In the genomic region with DNA sequence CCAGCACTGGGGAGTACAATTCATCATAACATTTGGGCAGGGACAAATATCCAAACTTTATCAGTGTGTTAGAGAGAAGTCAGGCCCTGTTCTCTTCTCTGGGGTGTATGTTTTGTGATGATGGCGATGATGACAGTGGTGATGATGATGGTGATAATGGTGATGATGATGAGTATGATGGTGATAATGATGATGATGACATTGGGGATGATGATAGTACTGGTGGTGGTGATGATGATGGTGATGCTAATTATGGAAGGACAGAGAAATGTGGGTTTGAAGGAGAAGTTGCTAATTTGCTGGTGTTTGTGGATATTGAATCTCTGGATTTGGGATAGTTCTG, we compare ENCODE assay signal across 24 cellular contexts.
A peak's percentile ranks its signal among the peaks of the same experiment; 100 is the strongest.
DNase-seq lines count a peak whose midpoint lies in the region; ATAC-seq and TF ChIP-seq lines count a peak whose summit lies in the region.
"Had no signal": no experiment of that assay in that cellular context is flagged by ENCODE, and none has a peak within 500 bp of the region (broad histone marks: within the 10 kb centered on the region; RNA-seq: fewer than 3 reads in every experiment).

No MANE protein-coding gene starts in this region.

- no peak for ATAC-seq in naive thymus-derived CD8-positive, alpha-beta T cell
- ATAC-seq: lower lobe of right lung, mucosa of descending colon had no signal

- H3K4me1 Mint-ChIP-seq in activated CD4-positive, alpha-beta T cell treated with anti-CD3 and anti-CD28 coated beads, Interleukin-2, amount 10 ng/mL, durations not matched to agents 24 days and 14 days, result peaks cover 19% of the 10 kb centered on the region
- peaks cover 38% of the 10 kb centered on the region for H3K4me1 Mint-ChIP-seq in activated naive CD8-positive, alpha-beta T cell (ENCODE audit: low read depth)
- peaks cover 21 to 63% (median 43%) of the 10 kb centered on the region in 4 donors for H3K4me1 Mint-ChIP-seq in naive thymus-derived CD8-positive, alpha-beta T cell

- no peaks in the 10 kb centered on the region for H3K9me3 ChIP-seq in HEK293 (ENCODE audit: control insufficient read depth, insufficient read depth, low read depth, low read length)
- H3K9me3 ChIP-seq: lower lobe of right lung, mucosa of descending colon, sigmoid colon, SJCRH30, upper lobe of left lung had no signal

- H3K27ac ChIP-seq in HEK293 (ENCODE audit: extremely low read depth, low read depth, low read length), result no peak overlapping the region
- H3K27ac ChIP-seq: HL-60, lower lobe of right lung, SJCRH30, upper lobe of left lung had no signal

- POLR2A ChIA-PET in HEK293 (lab: Yijun Ruan, JAX), result interaction anchor here (0.6 kb wide), 1 partner anchor 167 kb away, joined by 4 read pairs; no protein-coding TSS in a partner anchor
- POLR2A ChIA-PET in naive thymus-derived CD8-positive, alpha-beta T cell (lab: Charles Lee), result no interaction called here

- peaks cover 5% of the 10 kb centered on the region for H3K27me3 Mint-ChIP-seq in activated CD4-positive, alpha-beta T cell treated with anti-CD3 and anti-CD28 coated beads, Interleukin-2, amount 10 ng/mL, durations not matched to agents 24 days and 14 days
- H3K27me3 Mint-ChIP-seq in activated naive CD8-positive, alpha-beta T cell, result no peaks in the 10 kb centered on the region
- no peaks in the 10 kb centered on the region for H3K27me3 Mint-ChIP-seq in naive thymus-derived CD8-positive, alpha-beta T cell
- H3K27me3 Mint-ChIP-seq: B cell, T-cell had no signal

- H3K36me3 Mint-ChIP-seq in activated CD4-positive, alpha-beta T cell treated with anti-CD3 and anti-CD28 coated beads, Interleukin-2, amount 10 ng/mL, durations not matched to agents 24 days and 14 days (ENCODE audit: low read depth), result peaks cover 3% of the 10 kb centered on the region
- peaks cover 7% of the 10 kb centered on the region for H3K36me3 Mint-ChIP-seq in activated naive CD8-positive, alpha-beta T cell
- H3K36me3 Mint-ChIP-seq in naive thymus-derived CD8-positive, alpha-beta T cell, result peaks cover 4 to 6% (median 5%) of the 10 kb centered on the region in 3 donors

- no peak overlapping the region for H3K4me3 ChIP-seq in HEK293 (ENCODE audit: low read depth, low read length)
- H3K4me3 ChIP-seq: GM12878, lower lobe of right lung, mucosa of descending colon, sigmoid colon, SJCRH30, upper lobe of left lung had no signal

- intact Hi-C loops in activated CD4-positive, alpha-beta T cell treated with anti-CD3 and anti-CD28 coated beads, Interleukin-2, amount 10 ng/mL, durations not matched to agents 24 days and 14 days (cut with micrococcal nuclease), result loop anchor here (1.0 to 5.0 kb wide), 2 partner anchors 61 to 222 kb away; no protein-coding TSS in a partner anchor

- CTCF ChIA-PET in HEK293 (lab: Yijun Ruan, JAX), result interaction anchor here (2.0 kb wide), 1 partner anchor 243 kb away, joined by 8 read pairs; no protein-coding TSS in a partner anchor

- H3K27ac Mint-ChIP-seq in activated CD4-positive, alpha-beta T cell treated with anti-CD3 and anti-CD28 coated beads, Interleukin-2, amount 10 ng/mL, durations not matched to agents 24 days and 14 days, result peak overlapping the region; percentile 0
- peak overlapping the region; percentile 17 for H3K27ac Mint-ChIP-seq in activated naive CD8-positive, alpha-beta T cell
- H3K27ac Mint-ChIP-seq in naive thymus-derived CD8-positive, alpha-beta T cell, result peak overlapping the region in 8 of 10 donors; percentile 0 to 32 (median 3)
- H3K27ac Mint-ChIP-seq: B cell had no signal

- TF ChIP-seq CTCF in HEK293 (tag by site-specific recombination; IDR thresholded peaks at IDR 0.05), result no peak

- no peaks in the 10 kb centered on the region for H3K4me1 ChIP-seq in HEK293 (ENCODE audit: control insufficient read depth, insufficient read depth, low read length)
- H3K4me1 ChIP-seq: SJCRH30 had no signal

- H3K36me3 ChIP-seq in HEK293 (ENCODE audit: control insufficient read depth in 2 of 2, insufficient read depth in 1 of 2, low read length in 2 of 2), result no peaks in the 10 kb centered on the region
- H3K36me3 ChIP-seq: lower lobe of right lung, sigmoid colon, SJCRH30, upper lobe of left lung had no signal

- peaks cover 11% of the 10 kb centered on the region for H3K9me3 Mint-ChIP-seq in activated CD4-positive, alpha-beta T cell treated with anti-CD3 and anti-CD28 coated beads, Interleukin-2, amount 10 ng/mL, durations not matched to agents 24 days and 14 days
- H3K9me3 Mint-ChIP-seq in activated naive CD8-positive, alpha-beta T cell (ENCODE audit: low read depth), result peaks cover 5% of the 10 kb centered on the region
- H3K9me3 Mint-ChIP-seq in naive thymus-derived CD8-positive, alpha-beta T cell, result peaks cover 0 to 14% (median 2%) of the 10 kb centered on the region in 9 donors

- no peak for DNase-seq in activated CD4-positive, alpha-beta T cell treated with anti-CD3 and anti-CD28 coated beads, Interleukin-2, amount 10 ng/mL, durations not matched to agents 24 days and 14 days
- no peak for DNase-seq in activated CD4-positive, alpha-beta T cell treated with anti-CD3 and anti-CD28 coated beads for 4 hours
- no peak for DNase-seq in naive thymus-derived CD8-positive, alpha-beta T cell
- DNase-seq in HPDE6-E6E7 (ENCODE audit: extremely low spot score), result no peak
- DNase-seq in NCI-H187 (lab: John Stamatoyannopoulos, UW), result no peak
- DNase-seq in stimulated activated CD4-positive, alpha-beta T cell treated with anti-CD3 and anti-CD28 coated beads, Interleukin-2, amount 100 ng/mL, for 24 hours, result no peak
- DNase-seq: activated CD4-positive, alpha-beta T cell treated with anti-CD3 and anti-CD28 coated beads for 1 hour; HCEC 1CT; lower lobe of right lung; NCI-H1048; NCI-H187 treated with DMSO at 0.1 percent for 48 hours; NCI-H2227 treated with DMSO at 0.1 percent for 48 hours; NCI-H69; sigmoid colon; SJCRH30; substantia nigra; upper lobe of left lung had no signal

- no peak overlapping the region for H3K4me3 Mint-ChIP-seq in activated CD4-positive, alpha-beta T cell treated with anti-CD3 and anti-CD28 coated beads, Interleukin-2, amount 10 ng/mL, durations not matched to agents 24 days and 14 days
- H3K4me3 Mint-ChIP-seq in activated naive CD8-positive, alpha-beta T cell, result no peak overlapping the region
- H3K4me3 Mint-ChIP-seq in naive thymus-derived CD8-positive, alpha-beta T cell, result peak overlapping the region in 5 of 10 donors; percentile 0 to 3 (median 1)
- H3K4me3 Mint-ChIP-seq: B cell had no signal

TF ChIP-seq in HEK293, 187 proteins besides CTCF, POLR2A, EP300 and RAD21:
- TF ChIP-seq, protein P1, sequence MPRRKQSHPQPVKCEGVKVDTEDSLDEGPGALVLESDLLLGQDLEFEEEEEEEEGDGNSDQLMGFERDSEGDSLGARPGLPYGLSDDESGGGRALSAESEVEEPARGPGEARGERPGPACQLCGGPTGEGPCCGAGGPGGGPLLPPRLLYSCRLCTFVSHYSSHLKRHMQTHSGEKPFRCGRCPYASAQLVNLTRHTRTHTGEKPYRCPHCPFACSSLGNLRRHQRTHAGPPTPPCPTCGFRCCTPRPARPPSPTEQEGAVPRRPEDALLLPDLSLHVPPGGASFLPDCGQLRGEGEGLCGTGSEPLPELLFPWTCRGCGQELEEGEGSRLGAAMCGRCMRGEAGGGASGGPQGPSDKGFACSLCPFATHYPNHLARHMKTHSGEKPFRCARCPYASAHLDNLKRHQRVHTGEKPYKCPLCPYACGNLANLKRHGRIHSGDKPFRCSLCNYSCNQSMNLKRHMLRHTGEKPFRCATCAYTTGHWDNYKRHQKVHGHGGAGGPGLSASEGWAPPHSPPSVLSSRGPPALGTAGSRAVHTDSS (tag by site-specific recombination; IDR thresholded peaks at IDR 0.05), result peak; percentile 85
- TF ChIP-seq KLF9 (tag by site-specific recombination; IDR thresholded peaks at IDR 0.05; ENCODE audit: low read depth) (no peak), ZNF341 (tag by site-specific recombination; IDR thresholded peaks at IDR 0.05; ENCODE audit: low read depth) (no peak), ZNF560 (tag by site-specific recombination; IDR thresholded peaks at IDR 0.05; ENCODE audit: borderline replicate concordance) (no peak), BCL11B (tag by site-specific recombination; IDR thresholded peaks at IDR 0.05; ENCODE audit: low read depth) (no peak), ZNF776 (tag by site-specific recombination; IDR thresholded peaks at IDR 0.05; ENCODE audit: borderline replicate concordance) (no peak)
